ENCODE assay signal across 9 cellular contexts in the genomic region with DNA sequence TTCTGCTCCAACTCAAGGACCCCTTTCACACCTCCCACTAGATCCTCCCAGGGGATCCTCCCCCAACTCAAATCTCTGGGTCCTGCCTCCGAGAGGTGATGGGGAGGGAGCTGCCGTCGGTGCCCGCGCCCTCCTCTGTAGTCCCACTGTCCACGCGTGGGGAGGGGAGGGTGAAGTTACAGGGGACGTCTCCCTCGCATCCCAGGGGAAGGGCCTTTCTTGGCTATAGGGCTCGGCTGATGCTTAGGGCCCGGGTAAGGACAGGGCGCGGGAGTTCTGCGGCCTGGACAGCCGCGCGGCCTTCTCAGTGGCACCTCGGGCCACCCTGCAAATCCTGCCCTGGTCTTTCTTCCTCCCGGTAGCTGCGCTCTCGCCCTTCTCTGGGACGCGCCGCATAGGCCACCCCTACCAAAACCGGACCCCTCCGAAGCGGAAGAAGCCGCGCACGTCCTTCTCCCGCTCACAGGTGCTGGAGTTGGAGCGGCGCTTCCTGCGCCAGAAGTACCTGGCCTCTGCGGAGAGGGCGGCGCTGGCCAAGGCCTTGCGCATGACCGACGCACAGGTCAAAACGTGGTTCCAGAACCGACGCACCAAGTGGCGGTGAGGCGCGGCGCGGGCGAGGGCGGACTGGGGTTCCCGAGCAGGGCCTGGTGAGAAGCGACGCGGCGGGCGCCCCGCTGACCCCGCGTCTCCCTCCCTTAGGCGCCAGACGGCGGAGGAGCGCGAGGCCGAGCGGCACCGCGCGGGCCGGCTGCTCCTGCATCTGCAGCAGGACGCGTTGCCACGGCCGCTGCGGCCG. TPM values are rescaled to one million over a fixed set of nuclear protein-coding genes. Genes with fewer than 3 reads are reported as not detected.
DNase-seq lines count a peak whose midpoint lies in the region; ATAC-seq and TF ChIP-seq lines count a peak whose summit lies in the region.
"Had no signal": no experiment of that assay in that cellular context is flagged by ENCODE, and none has a peak within 500 bp of the region (broad histone marks: within the 10 kb centered on the region; RNA-seq: fewer than 3 reads in every experiment).

No MANE protein-coding gene starts in this region.

- H3K4me1 ChIP-seq in neuronal stem cell (ENCODE audit: control insufficient read depth in 2 of 2, insufficient read depth in 1 of 2, low read depth in 1 of 2, low read length in 2 of 2): peaks cover 2 to 4% of the 10 kb centered on the region in 2 donors
- H3K4me1 ChIP-seq in OCI-LY7 (ENCODE audit: insufficient read depth, low read length, poor library complexity, severe bottlenecking): no peaks in the 10 kb centered on the region

- peak overlapping the region; percentile 82 for H3K23ac ChIP-seq in neuronal stem cell (ENCODE audit: low read depth, low read length, poor library complexity)

- no peaks in the 10 kb centered on the region for H3K79me2 ChIP-seq in OCI-LY7 (ENCODE audit: insufficient read depth, low read depth, low read length)

- H3K27ac ChIP-seq in neuronal stem cell (replicated peaks; ENCODE audit: low read length) (no peak overlapping the region), OCI-LY7 (ENCODE audit: low read depth, low read length, poor library complexity, severe bottlenecking) (no peak overlapping the region)

- intact Hi-C loops in OCI-LY7 (cut with micrococcal nuclease; ENCODE audit: unreplicated experiment): no loop called here

- H2AK5ac ChIP-seq in neuronal stem cell (ENCODE audit: low read depth, low read length): peak overlapping the region; percentile 48

- H3K4me3 ChIP-seq in neuronal stem cell (ENCODE audit: low read length in 2 of 2) (peak overlapping the region; percentile 20 to 70), OCI-LY7 (ENCODE audit: low read depth, low read length, poor library complexity, severe bottlenecking) (no peak overlapping the region)

- H2BK120ac ChIP-seq in neuronal stem cell (ENCODE audit: low read depth, low read length): no peak overlapping the region

- no peak overlapping the region for H2BK15ac ChIP-seq in neuronal stem cell (ENCODE audit: low read length)

- no CpG with 5 or more reads among the region's 76 CpGs for WGBS in neuronal stem cell (ENCODE audit: extremely low coverage in 2 of 2, insufficient read length in 2 of 2, insufficient replicate concordance in 1 of 2), 2 donors

- H2BK5ac ChIP-seq in neuronal stem cell (ENCODE audit: low read length): no peak overlapping the region

- CTCF ChIA-PET in OCI-LY7 (lab: Charles Lee; ENCODE audit: unreplicated experiment): no interaction called here

- peak overlapping the region; percentile 88 for H2AFZ ChIP-seq in neuronal stem cell (ENCODE audit: low read length)
- H2AFZ ChIP-seq in OCI-LY7 (ENCODE audit: low read length): no peak overlapping the region

- H3K9me2 ChIP-seq in OCI-LY7 (ENCODE audit: insufficient read depth, low read length): no peaks in the 10 kb centered on the region

- peak overlapping the region; percentile 75 for H4K8ac ChIP-seq in neuronal stem cell (ENCODE audit: low read depth, low read length)

- TF ChIP-seq POLR2A in erythroblast (IDR thresholded peaks at IDR 0.05; ENCODE audit: low read length): no peak

- no peaks in the 10 kb centered on the region for H4K20me1 ChIP-seq in OCI-LY7 (ENCODE audit: insufficient read depth, low read length)

- no peak overlapping the region for H3K4ac ChIP-seq in neuronal stem cell (ENCODE audit: low read length)

- peak overlapping the region; percentile 77 for H2BK12ac ChIP-seq in neuronal stem cell (ENCODE audit: low read length)

- no peak for TF ChIP-seq CTCF in OCI-LY7 (conservative IDR thresholded peaks at IDR 0.05; ENCODE audit: low read length)

- BruUV-seq in OCI-LY7 (replicated peaks; lab: Mats Ljungman, UMichigan): no TSS peak

- peak overlapping the region; percentile 44 for H3K4me2 ChIP-seq in neuronal stem cell (ENCODE audit: insufficient read depth, low read length, poor library complexity, severe bottlenecking)
- no peak overlapping the region for H3K4me2 ChIP-seq in OCI-LY7 (ENCODE audit: low read length)

- H3K18ac ChIP-seq in neuronal stem cell (ENCODE audit: low read length): peak overlapping the region; percentile 69

- no peaks in the 10 kb centered on the region for H3K79me1 ChIP-seq in neuronal stem cell (ENCODE audit: low read depth, low read length)

- DNase-seq in D341Med (ENCODE audit: low spot score) (peak; percentile 38), erythroblast (lab: John Stamatoyannopoulos, UW) (peak; percentile 62), neuronal stem cell (ENCODE audit: low spot score) (no peak), mesenteric fat pad (ENCODE audit: low spot score) (no peak), OCI-LY7 (ENCODE audit: low spot score) (no peak), A172 (ENCODE audit: low spot score) (no peak)

- peaks cover 44 to 98% (median 93%) of the 10 kb centered on the region in 3 experiments for H3K27me3 ChIP-seq in neuronal stem cell (ENCODE audit: control insufficient read depth in 3 of 3, insufficient read depth in 3 of 3, low read depth in 1 of 3, low read length in 3 of 3)

- H3K9me3 ChIP-seq in neuronal stem cell (replicated peaks in 1 of 2; ENCODE audit: control insufficient read depth in 2 of 2, insufficient read depth in 1 of 2, low read depth in 1 of 2, low read length in 2 of 2): peaks cover 5 to 10% of the 10 kb centered on the region in 2 donors
- no peaks in the 10 kb centered on the region for H3K9me3 ChIP-seq in OCI-LY7 (ENCODE audit: low read length)

- peak overlapping the region; percentile 83 for H3K9ac ChIP-seq in neuronal stem cell (ENCODE audit: low read depth, low read length, poor library complexity)

- POLR2A ChIA-PET in OCI-LY7 (lab: Charles Lee): no interaction called here

- H4K91ac ChIP-seq in neuronal stem cell (ENCODE audit: low read depth, low read length, poor library complexity): no peak overlapping the region

- no peak overlapping the region for H3K14ac ChIP-seq in neuronal stem cell (ENCODE audit: low read length)

- ATAC-seq in HG03432 (IDR thresholded peaks at IDR 0.05; ENCODE audit: unreplicated experiment) (peak; percentile 21), GM21619 (IDR thresholded peaks at IDR 0.05; ENCODE audit: unreplicated experiment) (no peak)

- H3K36me3 ChIP-seq in neuronal stem cell (replicated peaks in 1 of 2; ENCODE audit: control insufficient read depth in 2 of 2, insufficient read depth in 2 of 2, low read length in 2 of 2): no peaks in the 10 kb centered on the region
- no peaks in the 10 kb centered on the region for H3K36me3 ChIP-seq in OCI-LY7 (ENCODE audit: insufficient read depth, low read length)

RNA-seq across cellular contexts. Expression of gene TLX2, which starts 1.2 kb away (rescaled TPM):
- not detected for polyA plus RNA-seq in neuronal stem cell (2013, experiment 1 of 2)
- not detected for polyA plus RNA-seq in neuronal stem cell (2013, experiment 2 of 2)
- total RNA-seq in mesenteric fat pad (not detected), OCI-LY7 (2022) (not detected in 2 replicates)
- total RNA-seq in OCI-LY7 (2014; rRNA removed; shearing (Covaris generic)): not detected in 2 replicates
- total RNA-seq in A172 (2014; rRNA removed; shearing (Covaris generic)): 0.90 and 1.7 TPM in 2 replicates
- total RNA-seq: sciatic nerve had no signal

RNA-seq across cellular contexts. Expression of gene PCGF1, which starts 8.0 kb away (rescaled TPM):
- 9.0 TPM for polyA plus RNA-seq in neuronal stem cell (2013, experiment 1 of 2)
- polyA plus RNA-seq in neuronal stem cell (2013, experiment 2 of 2): 9.0 TPM
- 22.1 TPM for total RNA-seq in mesenteric fat pad
- total RNA-seq in OCI-LY7 (2014; rRNA removed; shearing (Covaris generic)): 9.9 and 16.7 TPM in 2 replicates
- total RNA-seq in OCI-LY7 (2022): 15.9 and 21.5 TPM in 2 replicates
- total RNA-seq in A172 (2014; rRNA removed; shearing (Covaris generic)): 33.9 and 67.3 TPM in 2 replicates

RNA-seq across cellular contexts. Expression of gene DQX1, which starts 10.6 kb away (rescaled TPM):
- polyA plus RNA-seq in neuronal stem cell (2013, experiment 1 of 2): 0.17 TPM
- 0.18 TPM for polyA plus RNA-seq in neuronal stem cell (2013, experiment 2 of 2)
- total RNA-seq in mesenteric fat pad (not detected), OCI-LY7 (2022) (0.76 and 1.8 TPM in 2 replicates)
- 0.32 and 0.54 TPM in 2 replicates for total RNA-seq in OCI-LY7 (2014; rRNA removed; shearing (Covaris generic))
- total RNA-seq in A172 (2014; rRNA removed; shearing (Covaris generic)): 0.17 TPM in 1 of 2 replicates, not detected in the other
- total RNA-seq: sciatic nerve had no signal

RNA-seq across cellular contexts. Expression of gene AUP1, which starts 14.0 kb away (rescaled TPM):
- polyA plus RNA-seq in neuronal stem cell (2013, experiment 1 of 2): 65.9 TPM
- polyA plus RNA-seq in neuronal stem cell (2013, experiment 2 of 2): 64.5 TPM
- total RNA-seq in mesenteric fat pad (112 TPM), OCI-LY7 (2022) (121 and 122 TPM in 2 replicates)
- total RNA-seq in OCI-LY7 (2014; rRNA removed; shearing (Covaris generic)): 163 and 188 TPM in 2 replicates
- total RNA-seq in A172 (2014; rRNA removed; shearing (Covaris generic)): 150 and 194 TPM in 2 replicates

RNA-seq across cellular contexts. Expression of gene HTRA2, which starts 14.3 kb away (rescaled TPM):
- 24.3 TPM for polyA plus RNA-seq in neuronal stem cell (2013, experiment 1 of 2)
- polyA plus RNA-seq in neuronal stem cell (2013, experiment 2 of 2): 25.7 TPM
- total RNA-seq in mesenteric fat pad (35.8 TPM), OCI-LY7 (2022) (50.7 and 59.4 TPM in 2 replicates)
- 54.8 and 60.4 TPM in 2 replicates for total RNA-seq in OCI-LY7 (2014; rRNA removed; shearing (Covaris generic))
- 58.0 and 70.3 TPM in 2 replicates for total RNA-seq in A172 (2014; rRNA removed; shearing (Covaris generic))

Comparison
In these comparisons a context has a peak if more than half of its experiments do, and no peak if none do; other contexts are left out.
1. DNase-seq: peak in D341Med (single experiment) and erythroblast (2 of 2); none in neuronal stem cell (single experiment), mesenteric fat pad (single experiment), OCI-LY7 (single experiment) and A172 (single experiment).